9 cellular contexts compared by ENCODE assay signal in genomic region chr16:68539704-68540370, GRCh38. TPM values are rescaled to one million over a fixed set of nuclear protein-coding genes. Genes with fewer than 3 reads are reported as not detected.
A peak's percentile ranks its signal among the peaks of the same experiment; 100 is the strongest.
DNase-seq lines count a peak whose midpoint lies in the region; ATAC-seq, FAIRE-seq and TF ChIP-seq lines count a peak whose summit lies in the region.
"Had no signal": no experiment of that assay in that cellular context is flagged by ENCODE, and none has a peak within 500 bp of the region (broad histone marks: within the 10 kb centered on the region; RNA-seq: fewer than 3 reads in every experiment).

No MANE protein-coding gene starts in this region.

- dilution Hi-C loops in IMR-90 (cut with HindIII; ENCODE audit: low sequenced_read_pairs, unreplicated experiment): no loop called here

- H2BK15ac ChIP-seq in IMR-90 (ENCODE audit: low read depth, low read length): no peak overlapping the region

- TF ChIP-seq EP300 in A549 (IDR thresholded peaks at IDR 0.05): no peak

- peak overlapping the region; percentile 90 for H3K4me3 Mint-ChIP-seq in activated CD8-positive, alpha-beta T cell treated with anti-CD3 and anti-CD28 coated beads, Interleukin-2, amount 10 ng/mL, durations not matched to agents 7 days and 5 days
- H3K4me3 Mint-ChIP-seq in progenitor cell of endocrine pancreas (ENCODE audit: low read depth): peak overlapping the region; percentile 96

- peak overlapping the region; percentile 27; the same call in 1 of the 2 replicates for H2AK5ac ChIP-seq in IMR-90 (ENCODE audit: low read depth, low read length)

- TF ChIP-seq RAD21 in A549 (conservative IDR thresholded peaks at IDR 0.05 in 1 of 2, IDR thresholded peaks at IDR 0.05 in 1 of 2): no peak
- TF ChIP-seq RAD21 in IMR-90 (IDR thresholded peaks at IDR 0.05; ENCODE audit: low read length): no peak

- H4K20me1 ChIP-seq in IMR-90 (ENCODE audit: insufficient read depth, low read length): no peaks in the 10 kb centered on the region

- WGBS in A549 (ENCODE audit: missing lambda C conversion rate): 28% methylated on average over 15 of the region's 22 CpGs
- 5% methylated on average over 4 of the region's 22 CpGs; no CpG with 5 or more reads in 1 of the 2 experiments for WGBS in IMR-90 (ENCODE audit: extremely low coverage in 2 of 2, insufficient read length in 1 of 2), 2 experiments

- H3K9me1 ChIP-seq in IMR-90 (ENCODE audit: insufficient read depth, low read length): peaks cover 4% of the 10 kb centered on the region; the same call in 1 of the 2 replicates

- H3K9me3 Mint-ChIP-seq in activated CD8-positive, alpha-beta T cell treated with anti-CD3 and anti-CD28 coated beads, Interleukin-2, amount 10 ng/mL, durations not matched to agents 7 days and 5 days (ENCODE audit: insufficient read depth): peaks cover 17% of the 10 kb centered on the region
- H3K9me3 Mint-ChIP-seq in progenitor cell of endocrine pancreas (ENCODE audit: low read depth): peaks cover 5% of the 10 kb centered on the region

- peaks cover 19% of the 10 kb centered on the region for H3K36me3 ChIP-seq in IMR-90 (ENCODE audit: control insufficient read depth, insufficient read depth, low read length)

- POLR2A ChIA-PET in A549 (lab: Yijun Ruan, JAX): no interaction called here
- POLR2A ChIA-PET in IMR-90 (lab: Charles Lee; ENCODE audit: unreplicated experiment): no interaction called here
- POLR2A ChIA-PET in activated CD8-positive, alpha-beta T cell treated with anti-CD3 and anti-CD28 coated beads, Interleukin-2, amount 10 ng/mL, durations not matched to agents 7 days and 5 days (lab: Charles Lee): interaction anchor here (0.5 to 1.8 kb wide), 9 partner anchors 10 to 1760 kb away, joined by 3 to 14 read pairs (median 3); no protein-coding TSS in a partner anchor

- intact Hi-C loops in IMR-90 (cut with micrococcal nuclease) (loop anchor here (10.0 kb wide), 1 partner anchor 165 kb away; no protein-coding TSS in a partner anchor), Right ventricle myocardium superior (cut with DNase I) (loop anchor here (10.0 kb wide), 1 partner anchor 305 kb away; the partner anchor contains the start of gene TANGO6)

- peak overlapping the region; percentile 100 for H2AFZ ChIP-seq in IMR-90 (replicated peaks; ENCODE audit: low read length, poor library complexity)

- TF ChIP-seq POLR2A in A549 (IDR thresholded peaks at IDR 0.05; ENCODE audit: low read length) (no peak), IMR-90 (IDR thresholded peaks at IDR 0.05; ENCODE audit: low read depth, low read length) (no peak)

- H3K23ac ChIP-seq in IMR-90 (ENCODE audit: low read depth, low read length): peak overlapping the region; percentile 98; the same call in 1 of the 2 replicates

- no peak for FAIRE-seq in A549 (lab: Jason Lieb, UNC)
- FAIRE-seq: islet of Langerhans had no signal

- H4K8ac ChIP-seq in IMR-90 (ENCODE audit: low read depth in 2 of 2, low read length in 2 of 2): peak overlapping the region; percentile 63 to 80

- H2BK20ac ChIP-seq in IMR-90 (ENCODE audit: low read depth, low read length): no peak overlapping the region

- peaks cover 29 to 30% of the 10 kb centered on the region in 2 experiments for H3K79me1 ChIP-seq in IMR-90 (ENCODE audit: low read depth in 1 of 2, low read length in 2 of 2)

- peak overlapping the region; percentile 58 for H3K4ac ChIP-seq in IMR-90 (ENCODE audit: low read depth, low read length)

- H3K4me1 Mint-ChIP-seq in activated CD8-positive, alpha-beta T cell treated with anti-CD3 and anti-CD28 coated beads, Interleukin-2, amount 10 ng/mL, durations not matched to agents 7 days and 5 days (ENCODE audit: low read depth): peaks cover 19% of the 10 kb centered on the region
- H3K4me1 Mint-ChIP-seq in progenitor cell of endocrine pancreas (ENCODE audit: low read depth): peaks cover 8% of the 10 kb centered on the region

- no peaks in the 10 kb centered on the region for H3K27me3 ChIP-seq in IMR-90 (ENCODE audit: control insufficient read depth, insufficient read depth, low read length)

- H2BK120ac ChIP-seq in IMR-90 (ENCODE audit: low read depth, low read length): no peak overlapping the region

- H3K27me3 Mint-ChIP-seq in activated CD8-positive, alpha-beta T cell treated with anti-CD3 and anti-CD28 coated beads, Interleukin-2, amount 10 ng/mL, durations not matched to agents 7 days and 5 days (ENCODE audit: low read depth): no peaks in the 10 kb centered on the region
- H3K27me3 Mint-ChIP-seq in progenitor cell of endocrine pancreas: no peaks in the 10 kb centered on the region

- peak overlapping the region; percentile 24; the same call in 1 of the 2 replicates for H3K18ac ChIP-seq in IMR-90 (ENCODE audit: low read depth, low read length)

- peak overlapping the region; percentile 84 for H3K14ac ChIP-seq in IMR-90 (replicated peaks; ENCODE audit: low read depth, low read length)

- H4K5ac ChIP-seq in IMR-90 (ENCODE audit: low read depth, low read length): peak overlapping the region; percentile 91

- H3K27ac ChIP-seq in A549: peak overlapping the region; percentile 88
- peak overlapping the region; percentile 70 for H3K27ac ChIP-seq in IMR-90 (ENCODE audit: insufficient read depth, low read length)

- CTCF ChIA-PET in A549 (lab: Yijun Ruan, JAX) (interaction anchor here (6.4 kb wide), 1 partner anchor 11 kb away, joined by 29 read pairs; no protein-coding TSS in a partner anchor), IMR-90 (lab: Yijun Ruan, JAX) (no interaction called here)
- CTCF ChIA-PET in activated CD8-positive, alpha-beta T cell treated with anti-CD3 and anti-CD28 coated beads, Interleukin-2, amount 10 ng/mL, durations not matched to agents 7 days and 5 days (lab: Charles Lee): interaction anchor here (0.8 to 1.6 kb wide), 5 partner anchors 10 to 51 kb away, joined by 3 to 7 read pairs (median 6); no protein-coding TSS in a partner anchor

- peak in 1 of 2 experiments; percentile 16 for DNase-seq in A549 (ENCODE audit: low read depth in 1 of 2, low spot score in 1 of 2)
- peak; percentile 42 for DNase-seq in GM13977 (ENCODE audit: low spot score)
- DNase-seq in IMR-90: no peak
- DNase-seq in activated CD8-positive, alpha-beta T cell treated with anti-CD3 and anti-CD28 coated beads, Interleukin-2, amount 10 ng/mL, durations not matched to agents 7 days and 5 days: peak; percentile 54
- peak; percentile 45 for DNase-seq in Right ventricle myocardium superior
- DNase-seq in progenitor cell of endocrine pancreas (ENCODE audit: low spot score, unreplicated experiment): no peak
- DNase-seq in NCI-H1694 treated with DMSO at 0.1 percent for 48 hours (lab: John Stamatoyannopoulos, UW): no peak

- peak overlapping the region; percentile 84 for H3K9ac ChIP-seq in IMR-90 (ENCODE audit: low read depth, low read length)

- in situ Hi-C loops in GM13977 (cut with MboI; ENCODE audit: low pct_unique_long_range_greater_than_20kb, low sequenced_read_pairs, unreplicated experiment) (loop anchor here (25.0 kb wide), 1 partner anchor 597 kb away; the partner anchor contains the start of genes CHTF8 and UTP4), IMR-90 (cut with MboI; ENCODE audit: low sequenced_read_pairs) (loop anchor here (10.0 kb wide), 1 partner anchor 55 kb away; no protein-coding TSS in a partner anchor)

- peak overlapping the region; percentile 50 for H4K91ac ChIP-seq in IMR-90 (ENCODE audit: insufficient read depth, low read depth, low read length)

- ATAC-seq in A549: peak; percentile 64 to 65
- ATAC-seq in IMR-90 (ENCODE audit: low read depth): peak; percentile 12
- peak; percentile 50 for ATAC-seq in activated CD8-positive, alpha-beta T cell treated with anti-CD3 and anti-CD28 coated beads, Interleukin-2, amount 10 ng/mL, durations not matched to agents 7 days and 5 days
- peak; percentile 28 for ATAC-seq in Right ventricle myocardium superior (ENCODE audit: poor library complexity)
- ATAC-seq in HG02571 (IDR thresholded peaks at IDR 0.05; ENCODE audit: unreplicated experiment): no peak

- TF ChIP-seq CTCF in A549 (IDR thresholded peaks at IDR 0.05) (no peak), GM13977 (IDR thresholded peaks at IDR 0.05; ENCODE audit: extremely low read depth, insufficient read depth, missing control alignments) (no peak), IMR-90 (conservative IDR thresholded peaks at IDR 0.05; ENCODE audit: low read depth, low read length) (no peak), progenitor cell of endocrine pancreas (IDR thresholded peaks at IDR 0.05; ENCODE audit: unreplicated experiment) (no peak)

- peak overlapping the region; percentile 95 for H2AK9ac ChIP-seq in IMR-90 (replicated peaks; ENCODE audit: low read depth, low read length, poor library complexity)

- no TSS peak for BruUV-seq in IMR-90 (replicated peaks; lab: Mats Ljungman, UMichigan)

- peak overlapping the region; percentile 99 for H3K27ac Mint-ChIP-seq in activated CD8-positive, alpha-beta T cell treated with anti-CD3 and anti-CD28 coated beads, Interleukin-2, amount 10 ng/mL, durations not matched to agents 7 days and 5 days
- H3K27ac Mint-ChIP-seq in progenitor cell of endocrine pancreas: peak overlapping the region; percentile 90

- H2BK5ac ChIP-seq in IMR-90 (ENCODE audit: low read depth, low read length, poor library complexity, severe bottlenecking): no peak overlapping the region

- H3K9me3 ChIP-seq in A549 (peaks cover 27% of the 10 kb centered on the region), IMR-90 (ENCODE audit: control insufficient read depth, insufficient read depth, low read length) (peaks cover 10% of the 10 kb centered on the region)

- H3K56ac ChIP-seq in IMR-90 (ENCODE audit: extremely low read depth, insufficient read depth, low read length): no peak overlapping the region

- H3K36me3 Mint-ChIP-seq in activated CD8-positive, alpha-beta T cell treated with anti-CD3 and anti-CD28 coated beads, Interleukin-2, amount 10 ng/mL, durations not matched to agents 7 days and 5 days (ENCODE audit: low read depth): peaks cover 58% of the 10 kb centered on the region
- peaks cover 37% of the 10 kb centered on the region for H3K36me3 Mint-ChIP-seq in progenitor cell of endocrine pancreas (ENCODE audit: insufficient read depth)

- H3K4me3 ChIP-seq in A549: peak overlapping the region; percentile 84
- peak overlapping the region; percentile 55 for H3K4me3 ChIP-seq in IMR-90 (ENCODE audit: insufficient read depth, low read depth, low read length)

- H3K4me1 ChIP-seq in A549 (peaks cover 5% of the 10 kb centered on the region; the same call in 1 of the 3 replicates), IMR-90 (ENCODE audit: control insufficient read depth, insufficient read depth, low read length) (peaks cover 3% of the 10 kb centered on the region; the same call in 1 of the 2 replicates)

- H3K4me2 ChIP-seq in A549 (peak overlapping the region; percentile 85), IMR-90 (ENCODE audit: low read depth, low read length) (peak overlapping the region; percentile 88)

RNA-seq across cellular contexts. Expression of gene ZFP90, which starts 0.7 kb away (rescaled TPM):
- polyA plus RNA-seq in A549 (2011; rRNA removed) (21.6 and 31.9 TPM in 2 replicates), A549 (2017; fragmentation: RNase III; extraction: RNeasy Plus Mini Kit Qiagen cat#74134 plus additional on column Dnase treatment) (11.6 to 15.1 TPM (median 13.8 TPM) in 3 replicates), IMR-90 (2012; rRNA removed) (7.3 and 7.6 TPM in 2 replicates)
- polyA plus RNA-seq in A549 (2012; cell fraction: cytosol; rRNA removed): 6.0 and 7.6 TPM in 2 replicates
- polyA plus RNA-seq in A549 (2012; cell fraction: nucleus; rRNA removed): 4.5 and 7.9 TPM in 2 replicates
- 13.3 and 14.3 TPM in 2 replicates for polyA minus RNA-seq in A549 (2011; rRNA and poly(A)+ RNA removed)
- total RNA-seq in IMR-90 (2012; rRNA removed) (17.2 and 22.6 TPM in 2 replicates), Right ventricle myocardium superior (10.3 TPM), progenitor cell of endocrine pancreas (58.6 and 60.3 TPM in 2 replicates)
- 4.1 and 5.4 TPM in 2 replicates for polyA plus RNA-seq in IMR-90 (2012; cell fraction: cytosol; rRNA removed)
- 7.8 and 22.5 TPM in 2 replicates for polyA plus RNA-seq in IMR-90 (2012; cell fraction: nucleus; rRNA removed; ENCODE audit: low replicate concordance)
- total RNA-seq in activated CD8-positive, alpha-beta T cell treated with anti-CD3 and anti-CD28 coated beads, Interleukin-2, amount 10 ng/mL, durations not matched to agents 7 days and 5 days: 10 to 100 TPM; 32.1 to 33.6 TPM

Comparison
In these comparisons a context has a peak if more than half of its experiments do, and no peak if none do; other contexts are left out.
1. DNase-seq: peak in GM13977 (single experiment), activated CD8-positive, alpha-beta T cell treated with anti-CD3 and anti-CD28 coated beads, Interleukin-2, amount 10 ng/mL, durations not matched to agents 7 days and 5 days (single experiment) and Right ventricle myocardium superior (single experiment); none in IMR-90 (single experiment), progenitor cell of endocrine pancreas (single experiment) and NCI-H1694 treated with DMSO at 0.1 percent for 48 hours (single experiment).